In the genomic region with DNA sequence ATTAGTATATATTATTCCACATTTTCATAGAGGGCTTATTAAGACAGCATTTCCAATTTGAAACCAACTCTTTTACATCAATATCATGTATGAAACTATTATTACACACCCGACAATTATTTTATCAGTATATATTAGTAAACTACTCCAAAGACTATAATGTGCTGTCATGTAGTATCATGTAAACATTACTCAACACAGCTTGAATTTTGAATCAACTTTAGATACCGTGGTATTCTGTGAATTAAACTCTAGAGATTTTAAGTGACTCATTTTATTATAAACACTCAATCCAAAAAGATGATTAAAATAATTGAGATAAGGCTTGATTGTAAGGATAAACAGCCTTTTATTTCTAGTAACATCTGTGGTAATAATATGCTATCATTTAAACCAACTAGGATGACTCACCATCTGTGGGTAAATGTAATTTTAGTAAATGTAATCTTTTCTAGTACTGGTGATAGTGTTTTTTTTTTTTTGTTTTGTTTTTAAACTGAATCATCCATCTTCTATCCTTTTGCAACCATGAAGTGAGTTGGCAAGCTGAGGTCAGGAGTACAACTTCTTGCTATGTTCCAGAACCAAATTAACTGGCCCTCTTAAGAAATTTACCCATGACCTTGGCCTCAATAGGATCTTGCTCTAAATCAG, we compare ENCODE assay signal across 12 cellular contexts.
DNase-seq lines count a peak whose midpoint lies in the region; ATAC-seq and TF ChIP-seq lines count a peak whose summit lies in the region.
"Had no signal": no experiment of that assay in that cellular context is flagged by ENCODE, and none has a peak within 500 bp of the region (broad histone marks: within the 10 kb centered on the region; RNA-seq: fewer than 3 reads in every experiment).

No MANE protein-coding gene starts in this region.

- intact Hi-C loops in sciatic nerve (cut with DNase I) = no loop called here

- H3K4me3 ChIP-seq in astrocyte of the spinal cord (ENCODE audit: low read depth, low read length) = no peak overlapping the region
- H3K4me3 ChIP-seq: left ventricle myocardium inferior, right lobe of liver had no signal

- DNase-seq in AG20443 (ENCODE audit: low spot score) = peak; percentile 47
- DNase-seq in HT1080 (ENCODE audit: low read depth) = peak; percentile 84
- DNase-seq in astrocyte of the spinal cord (ENCODE audit: low read depth, low spot score) = peak; percentile 80
- DNase-seq in kidney glomerular epithelial cell (lab: John Stamatoyannopoulos, UW) = peak; percentile 20
- DNase-seq in sciatic nerve (ENCODE audit: low spot score) = no peak
- DNase-seq in NCI-H128 (lab: John Stamatoyannopoulos, UW; ENCODE audit: unreplicated experiment) = no peak
- no peak for DNase-seq in cerebellum (ENCODE audit: low spot score)
- DNase-seq in islet precursor cell = no peak
- DNase-seq: DND-41; effector CD8-positive, alpha-beta T cell; left ventricle myocardium inferior; right lobe of liver had no signal

- in situ Hi-C loops in astrocyte of the spinal cord (cut with HindIII; ENCODE audit: low sequenced_read_pairs) = no loop called here

- no peak for ATAC-seq in sciatic nerve

- TF ChIP-seq CTCF in astrocyte of the spinal cord (IDR thresholded peaks at IDR 0.05; ENCODE audit: low read depth, low read length) = no peak

Comparison
In these comparisons a context has a peak if more than half of its experiments do, and no peak if none do; other contexts are left out.
1. DNase-seq: peak in AG20443 (single experiment), HT1080 (single experiment), astrocyte of the spinal cord (single experiment) and kidney glomerular epithelial cell (single experiment); none in sciatic nerve (single experiment), NCI-H128 (single experiment), cerebellum (single experiment) and islet precursor cell (single experiment).